Comparison of ENCODE assay signal across 24 cellular contexts in the genomic region with DNA sequence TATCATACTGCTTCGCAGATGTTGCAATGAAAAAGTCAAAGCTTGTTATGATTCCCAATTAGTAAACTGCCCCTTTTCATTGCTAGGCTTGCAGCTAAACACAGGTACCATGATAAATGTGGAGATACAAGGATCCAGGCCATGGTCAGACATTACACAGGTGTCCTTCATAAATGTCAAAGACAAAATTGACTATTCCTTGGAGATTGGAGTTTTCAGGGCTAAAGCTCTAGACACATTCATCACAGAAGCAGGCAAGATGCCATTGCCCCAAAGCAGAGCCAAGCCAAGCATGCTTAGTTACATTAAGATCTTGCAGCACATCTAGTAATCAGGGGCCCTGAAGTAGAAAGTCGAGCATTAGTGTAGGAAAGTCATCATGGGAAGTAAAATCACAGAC.
"Had no signal": no experiment of that assay in that cellular context is flagged by ENCODE, and none has a peak within 500 bp of the region (broad histone marks: within the 10 kb centered on the region; RNA-seq: fewer than 3 reads in every experiment).

No MANE protein-coding gene starts in this region.

- H3K27ac ChIP-seq: ascending aorta, SJCRH30 had no signal

- H3K9me3 ChIP-seq: ascending aorta, SJCRH30 had no signal

- H3K27me3 ChIP-seq: ascending aorta, SJCRH30 had no signal

- H3K4me1 ChIP-seq: ascending aorta, SJCRH30 had no signal

- H3K4me3 ChIP-seq: ascending aorta, SJCRH30 had no signal

- DNase-seq: activated CD4-positive, alpha-beta T cell treated with anti-CD3 and anti-CD28 coated beads, Interleukin-2, amount 10 ng/mL, durations not matched to agents 24 days and 14 days; activated CD4-positive, alpha-beta T cell treated with anti-CD3 and anti-CD28 coated beads, Interleukin-2, amount 50 U/mL, for 48 hours; activated CD4-positive, CD25-positive, alpha-beta regulatory T cell treated with anti-CD3 and anti-CD28 coated beads, Interleukin-2, amount 50 U/mL, for 72 hours; activated CD8-positive, alpha-beta memory T cell treated with anti-CD3 and anti-CD28 coated beads, Interleukin-2, amount 10 ng/mL, durations not matched to agents 7 days and 5 days; activated effector memory CD4-positive, alpha-beta T cell treated with Interleukin-2 at 50 U/mL for 16 hours; activated naive CD4-positive, alpha-beta T cell; activated T-cell treated with anti-CD3 and anti-CD28 coated beads, Interleukin-2, amount 50 U/mL, for 24 hours; amniotic stem cell; Kasumi-1; KBM-7; NCI-H1105 treated with DMSO at 0.1 percent for 48 hours; NCI-H146; NCI-H187 treated with DMSO at 0.1 percent for 48 hours; NCI-H2081 treated with DMSO at 0.1 percent for 48 hours; NCI-H2171; NCI-H2227 treated with DMSO at 0.1 percent for 48 hours; NCI-H510A; NCI-H526 treated with DMSO at 0.1 percent for 48 hours; NCI-H82; SJCRH30; T-helper 17 cell; T-helper 9 cell had no signal

- H3K36me3 ChIP-seq: ascending aorta, SJCRH30 had no signal

- ATAC-seq: activated CD8-positive, alpha-beta memory T cell treated with anti-CD3 and anti-CD28 coated beads, Interleukin-2, amount 10 ng/mL, durations not matched to agents 7 days and 5 days; T-helper 17 cell; WTC11 had no signal
